In the genomic region with DNA sequence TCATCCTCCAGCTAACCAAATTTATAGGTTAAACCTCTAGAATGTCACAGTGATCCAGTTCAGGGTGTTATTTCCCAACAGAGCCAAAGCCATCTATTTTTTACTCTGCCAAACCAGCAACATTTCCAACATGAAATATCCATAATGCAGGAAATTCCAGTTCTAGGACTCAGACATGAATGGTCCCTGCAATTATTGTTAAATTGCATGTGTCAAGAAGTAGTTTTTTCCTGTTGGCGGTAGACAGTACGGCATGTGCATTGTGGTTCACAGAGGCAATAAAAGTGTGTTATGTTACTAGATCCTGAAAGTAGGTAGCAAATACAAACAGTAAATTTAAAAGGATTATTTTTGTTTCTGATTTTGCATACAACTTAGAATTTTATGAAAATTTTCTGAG, we compare ENCODE assay signal across 26 cellular contexts.
DNase-seq lines count a peak whose midpoint lies in the region; FAIRE-seq and TF ChIP-seq lines count a peak whose summit lies in the region.
"Had no signal": no experiment of that assay in that cellular context is flagged by ENCODE, and none has a peak within 500 bp of the region (broad histone marks: within the 10 kb centered on the region; RNA-seq: fewer than 3 reads in every experiment).

No MANE protein-coding gene starts in this region.

- H3K4me2 ChIP-seq in skeletal muscle satellite cell (ENCODE audit: low read length), result peak overlapping the region; percentile 17

- H3K9me3 ChIP-seq in adipocyte (ENCODE audit: control insufficient read depth, low read length), result no peaks in the 10 kb centered on the region
- H3K9me3 ChIP-seq in skeletal muscle satellite cell (replicated peaks; ENCODE audit: low read length), result no peaks in the 10 kb centered on the region
- H3K9me3 ChIP-seq: Peyer's patch, SJCRH30, upper lobe of right lung had no signal

- H3K4me3 ChIP-seq in adipocyte (ENCODE audit: low read length), result no peak overlapping the region
- H3K4me3 ChIP-seq in foreskin fibroblast (ENCODE audit: low read depth in 1 of 2, low read length in 2 of 2), result no peak overlapping the region
- no peak overlapping the region for H3K4me3 ChIP-seq in skeletal muscle satellite cell (ENCODE audit: low read length)
- H3K4me3 ChIP-seq: heart left ventricle, lung, Peyer's patch, SJCRH30, upper lobe of right lung had no signal

- H3K27me3 ChIP-seq in adipocyte (replicated peaks; ENCODE audit: control insufficient read depth, insufficient read depth, low read length) (no peaks in the 10 kb centered on the region), skeletal muscle satellite cell (ENCODE audit: control insufficient read depth, insufficient read depth, low read length) (no peaks in the 10 kb centered on the region)
- H3K27me3 ChIP-seq: foreskin keratinocyte, heart left ventricle, Peyer's patch, SJCRH30, upper lobe of right lung had no signal

- H3K9ac ChIP-seq in adipocyte (ENCODE audit: low read length) (no peak overlapping the region), skeletal muscle satellite cell (ENCODE audit: low read depth, low read length) (peak overlapping the region; percentile 80)

- FAIRE-seq in RCC 7860 (lab: Jason Lieb, UNC) (no peak), GM19239 (lab: Jason Lieb, UNC) (no peak)
- FAIRE-seq: HepG2 had no signal

- no peak for TF ChIP-seq CTCF in foreskin fibroblast (IDR thresholded peaks at IDR 0.05; ENCODE audit: low read depth, low read length)

- H3K4me1 ChIP-seq in adipocyte (ENCODE audit: control insufficient read depth, insufficient read depth, low read length) (peaks cover 44% of the 10 kb centered on the region), skeletal muscle satellite cell (ENCODE audit: control insufficient read depth, insufficient read depth, low read length) (peaks cover 75% of the 10 kb centered on the region)
- H3K4me1 ChIP-seq: Peyer's patch had no signal

- peak; percentile 73 for DNase-seq in GM04504 (ENCODE audit: low read depth)
- peak; percentile 15 for DNase-seq in adipocyte (ENCODE audit: low read depth)
- peak; percentile 61 to 68 for DNase-seq in foreskin fibroblast
- no peak for DNase-seq in RCC 7860 (ENCODE audit: low spot score)
- no peak for DNase-seq in GM19239 (ENCODE audit: insufficient read length, low spot score)
- DNase-seq in H4 (ENCODE audit: low spot score), result no peak
- DNase-seq: activated CD4-positive, alpha-beta T cell treated with anti-CD3 and anti-CD28 coated beads, Interleukin-2, amount 10 ng/mL, durations not matched to agents 24 days and 14 days; activated effector memory CD4-positive, alpha-beta T cell treated with anti-CD3 and anti-CD28 coated beads, Interleukin-2, amount 50 U/mL, for 16 hours; activated naive CD8-positive, alpha-beta T cell treated with anti-CD3 and anti-CD28 coated beads, Interleukin-2, amount 10 ng/mL, durations not matched to agents 7 days and 5 days; activated T-cell treated with anti-CD3 and anti-CD28 coated beads, Interleukin-2, amount 50 U/mL, for 1 hour; CD4-positive, alpha-beta T cell; cerebellar nuclear complex; foreskin keratinocyte; heart left ventricle; Kasumi-1; NCI-H1694; NCI-H526; Peyer's patch; SJCRH30; stimulated activated CD4-positive, alpha-beta T cell treated with anti-CD3 and anti-CD28 coated beads, Interleukin-15, amount 100 ng/mL, for 24 hours; stimulated activated naive B cell treated with anti-CD40 and anti-IgM and Interleukin-4, amounts not matched to agents 10 μg/mL and 1 μg/mL and 100 μg/mL, for 72 hours; T1000; upper lobe of right lung had no signal

- H3K36me3 ChIP-seq in adipocyte (ENCODE audit: control insufficient read depth, insufficient read depth, low read length, severe bottlenecking) (no peaks in the 10 kb centered on the region), skeletal muscle satellite cell (ENCODE audit: insufficient read depth, low read length) (no peaks in the 10 kb centered on the region)
- H3K36me3 ChIP-seq: heart left ventricle, Peyer's patch, SJCRH30, upper lobe of right lung had no signal

Comparison
In these comparisons a context has a peak if more than half of its experiments do, and no peak if none do; other contexts are left out.
1. DNase-seq: peak in GM04504 (single experiment), adipocyte (single experiment) and foreskin fibroblast (2 of 2); none in RCC 7860 (single experiment), GM19239 (single experiment) and H4 (single experiment).